1 cellular context compared by ENCODE assay signal in the genomic region with DNA sequence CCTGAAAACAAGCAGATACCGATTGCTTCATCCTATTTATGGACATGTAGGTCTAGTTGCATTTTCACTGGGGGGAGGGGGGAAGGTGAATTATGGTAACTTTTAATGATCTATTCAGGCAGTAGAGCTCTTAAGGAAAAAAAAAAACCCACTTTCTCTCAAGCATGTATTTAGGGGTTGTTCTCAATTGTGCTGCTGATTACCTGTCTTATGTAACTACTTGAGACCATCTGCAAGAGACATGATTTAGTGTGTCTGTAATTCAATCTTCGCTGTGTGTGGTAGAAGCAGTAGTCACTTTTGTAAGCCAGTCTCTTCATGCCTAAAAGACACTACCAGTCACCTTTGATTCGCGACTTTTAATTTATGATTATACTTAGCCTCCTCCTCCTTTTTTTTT.
TF ChIP-seq lines count a peak whose summit lies in the region.

No MANE protein-coding gene starts in this region.

TF ChIP-seq in GM12878, 131 proteins besides CTCF, POLR2A, EP300 and RAD21:
- TF ChIP-seq SMAD5 (IDR thresholded peaks at IDR 0.05; ENCODE audit: low read depth) (no peak), EED (IDR thresholded peaks at IDR 0.05; ENCODE audit: low read depth) (no peak), RCOR1 (conservative IDR thresholded peaks at IDR 0.05; ENCODE audit: low read depth, low read length) (no peak), FOXK2 (IDR thresholded peaks at IDR 0.05) (no peak), RB1 (IDR thresholded peaks at IDR 0.05; ENCODE audit: borderline replicate concordance) (no peak), SREBF2 (IDR thresholded peaks at IDR 0.05; ENCODE audit: low read length) (no peak), NR2F1 (conservative IDR thresholded peaks at IDR 0.05) (no peak), HDGF (IDR thresholded peaks at IDR 0.05) (no peak), CBX5 (IDR thresholded peaks at IDR 0.05; ENCODE audit: low read depth) (no peak), IKZF1 (conservative IDR thresholded peaks at IDR 0.05) (no peak), ZNF217 (IDR thresholded peaks at IDR 0.05) (no peak), NR2C2 (IDR thresholded peaks at IDR 0.05; ENCODE audit: borderline replicate concordance, control insufficient read depth, insufficient read length, low read depth) (no peak), ZNF384 (IDR thresholded peaks at IDR 0.05; ENCODE audit: borderline replicate concordance, low read depth, low read length) (no peak), TCF3 (IDR thresholded peaks at IDR 0.05; ENCODE audit: borderline replicate concordance, insufficient read depth, low read depth, low read length) (no peak), SMARCA5 (IDR thresholded peaks at IDR 0.05) (no peak), MEF2A (IDR thresholded peaks at IDR 0.05; ENCODE audit: insufficient read depth, low read depth, low read length) (no peak)
- TF ChIP-seq, protein P1, sequence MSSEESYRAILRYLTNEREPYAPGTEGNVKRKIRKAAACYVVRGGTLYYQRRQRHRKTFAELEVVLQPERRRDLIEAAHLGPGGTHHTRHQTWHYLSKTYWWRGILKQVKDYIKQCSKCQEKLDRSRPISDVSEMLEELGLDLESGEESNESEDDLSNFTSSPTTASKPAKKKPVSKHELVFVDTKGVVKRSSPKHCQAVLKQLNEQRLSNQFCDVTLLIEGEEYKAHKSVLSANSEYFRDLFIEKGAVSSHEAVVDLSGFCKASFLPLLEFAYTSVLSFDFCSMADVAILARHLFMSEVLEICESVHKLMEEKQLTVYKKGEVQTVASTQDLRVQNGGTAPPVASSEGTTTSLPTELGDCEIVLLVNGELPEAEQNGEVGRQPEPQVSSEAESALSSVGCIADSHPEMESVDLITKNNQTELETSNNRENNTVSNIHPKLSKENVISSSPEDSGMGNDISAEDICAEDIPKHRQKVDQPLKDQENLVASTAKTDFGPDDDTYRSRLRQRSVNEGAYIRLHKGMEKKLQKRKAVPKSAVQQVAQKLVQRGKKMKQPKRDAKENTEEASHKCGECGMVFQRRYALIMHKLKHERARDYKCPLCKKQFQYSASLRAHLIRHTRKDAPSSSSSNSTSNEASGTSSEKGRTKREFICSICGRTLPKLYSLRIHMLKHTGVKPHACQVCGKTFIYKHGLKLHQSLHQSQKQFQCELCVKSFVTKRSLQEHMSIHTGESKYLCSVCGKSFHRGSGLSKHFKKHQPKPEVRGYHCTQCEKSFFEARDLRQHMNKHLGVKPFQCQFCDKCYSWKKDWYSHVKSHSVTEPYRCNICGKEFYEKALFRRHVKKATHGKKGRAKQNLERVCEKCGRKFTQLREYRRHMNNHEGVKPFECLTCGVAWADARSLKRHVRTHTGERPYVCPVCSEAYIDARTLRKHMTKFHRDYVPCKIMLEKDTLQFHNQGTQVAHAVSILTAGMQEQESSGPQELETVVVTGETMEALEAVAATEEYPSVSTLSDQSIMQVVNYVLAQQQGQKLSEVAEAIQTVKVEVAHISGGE (CRISPR knock-in tag; IDR thresholded peaks at IDR 0.05) = no peak
- TF ChIP-seq, protein P2, sequence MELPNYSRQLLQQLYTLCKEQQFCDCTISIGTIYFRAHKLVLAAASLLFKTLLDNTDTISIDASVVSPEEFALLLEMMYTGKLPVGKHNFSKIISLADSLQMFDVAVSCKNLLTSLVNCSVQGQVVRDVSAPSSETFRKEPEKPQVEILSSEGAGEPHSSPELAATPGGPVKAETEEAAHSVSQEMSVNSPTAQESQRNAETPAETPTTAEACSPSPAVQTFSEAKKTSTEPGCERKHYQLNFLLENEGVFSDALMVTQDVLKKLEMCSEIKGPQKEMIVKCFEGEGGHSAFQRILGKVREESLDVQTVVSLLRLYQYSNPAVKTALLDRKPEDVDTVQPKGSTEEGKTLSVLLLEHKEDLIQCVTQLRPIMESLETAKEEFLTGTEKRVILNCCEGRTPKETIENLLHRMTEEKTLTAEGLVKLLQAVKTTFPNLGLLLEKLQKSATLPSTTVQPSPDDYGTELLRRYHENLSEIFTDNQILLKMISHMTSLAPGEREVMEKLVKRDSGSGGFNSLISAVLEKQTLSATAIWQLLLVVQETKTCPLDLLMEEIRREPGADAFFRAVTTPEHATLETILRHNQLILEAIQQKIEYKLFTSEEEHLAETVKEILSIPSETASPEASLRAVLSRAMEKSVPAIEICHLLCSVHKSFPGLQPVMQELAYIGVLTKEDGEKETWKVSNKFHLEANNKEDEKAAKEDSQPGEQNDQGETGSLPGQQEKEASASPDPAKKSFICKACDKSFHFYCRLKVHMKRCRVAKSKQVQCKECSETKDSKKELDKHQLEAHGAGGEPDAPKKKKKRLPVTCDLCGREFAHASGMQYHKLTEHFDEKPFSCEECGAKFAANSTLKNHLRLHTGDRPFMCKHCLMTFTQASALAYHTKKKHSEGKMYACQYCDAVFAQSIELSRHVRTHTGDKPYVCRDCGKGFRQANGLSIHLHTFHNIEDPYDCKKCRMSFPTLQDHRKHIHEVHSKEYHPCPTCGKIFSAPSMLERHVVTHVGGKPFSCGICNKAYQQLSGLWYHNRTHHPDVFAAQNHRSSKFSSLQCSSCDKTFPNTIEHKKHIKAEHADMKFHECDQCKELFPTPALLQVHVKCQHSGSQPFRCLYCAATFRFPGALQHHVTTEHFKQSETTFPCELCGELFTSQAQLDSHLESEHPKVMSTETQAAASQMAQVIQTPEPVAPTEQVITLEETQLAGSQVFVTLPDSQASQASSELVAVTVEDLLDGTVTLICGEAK (IDR thresholded peaks at IDR 0.05; ENCODE audit: borderline replicate concordance) = no peak
- TF ChIP-seq, protein P3, sequence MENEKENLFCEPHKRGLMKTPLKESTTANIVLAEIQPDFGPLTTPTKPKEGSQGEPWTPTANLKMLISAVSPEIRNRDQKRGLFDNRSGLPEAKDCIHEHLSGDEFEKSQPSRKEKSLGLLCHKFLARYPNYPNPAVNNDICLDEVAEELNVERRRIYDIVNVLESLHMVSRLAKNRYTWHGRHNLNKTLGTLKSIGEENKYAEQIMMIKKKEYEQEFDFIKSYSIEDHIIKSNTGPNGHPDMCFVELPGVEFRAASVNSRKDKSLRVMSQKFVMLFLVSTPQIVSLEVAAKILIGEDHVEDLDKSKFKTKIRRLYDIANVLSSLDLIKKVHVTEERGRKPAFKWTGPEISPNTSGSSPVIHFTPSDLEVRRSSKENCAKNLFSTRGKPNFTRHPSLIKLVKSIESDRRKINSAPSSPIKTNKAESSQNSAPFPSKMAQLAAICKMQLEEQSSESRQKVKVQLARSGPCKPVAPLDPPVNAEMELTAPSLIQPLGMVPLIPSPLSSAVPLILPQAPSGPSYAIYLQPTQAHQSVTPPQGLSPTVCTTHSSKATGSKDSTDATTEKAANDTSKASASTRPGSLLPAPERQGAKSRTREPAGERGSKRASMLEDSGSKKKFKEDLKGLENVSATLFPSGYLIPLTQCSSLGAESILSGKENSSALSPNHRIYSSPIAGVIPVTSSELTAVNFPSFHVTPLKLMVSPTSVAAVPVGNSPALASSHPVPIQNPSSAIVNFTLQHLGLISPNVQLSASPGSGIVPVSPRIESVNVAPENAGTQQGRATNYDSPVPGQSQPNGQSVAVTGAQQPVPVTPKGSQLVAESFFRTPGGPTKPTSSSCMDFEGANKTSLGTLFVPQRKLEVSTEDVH (IDR thresholded peaks at IDR 0.05; ENCODE audit: low read depth, partially characterized antibody) = no peak
TF ChIP-seq in GM12878: peak in this region for 0.
